In genomic region chr11:101296896-101297295, GRCh38 we compare ENCODE assay signal across 16 cellular contexts.
A peak's percentile ranks its signal among the peaks of the same experiment; 100 is the strongest.
DNase-seq lines count a peak whose midpoint lies in the region; ATAC-seq and TF ChIP-seq lines count a peak whose summit lies in the region.
"Had no signal": no experiment of that assay in that cellular context is flagged by ENCODE, and none has a peak within 500 bp of the region (broad histone marks: within the 10 kb centered on the region; RNA-seq: fewer than 3 reads in every experiment).

No MANE protein-coding gene starts in this region.

- peaks cover 5 to 6% of the 10 kb centered on the region in 2 experiments for H3K4me1 ChIP-seq in trophoblast cell (ENCODE audit: control insufficient read depth in 1 of 2, insufficient read depth in 2 of 2, low read length in 2 of 2)
- H3K4me1 ChIP-seq: A549, BE2C had no signal

- no peak overlapping the region for H2BK120ac ChIP-seq in trophoblast cell (ENCODE audit: insufficient read depth, low read length, poor library complexity)

- peaks cover 2% of the 10 kb centered on the region for H3K9me3 ChIP-seq in trophoblast cell (ENCODE audit: insufficient read depth, low read depth, low read length)
- H3K9me3 ChIP-seq: A549, BE2C had no signal

- ATAC-seq in HG02840 (IDR thresholded peaks at IDR 0.05; ENCODE audit: low FRiP score, unreplicated experiment): no peak
- ATAC-seq: A549 had no signal

- H3K14ac ChIP-seq in trophoblast cell (ENCODE audit: low read length): no peak overlapping the region

- no peaks in the 10 kb centered on the region for H3K27me3 ChIP-seq in trophoblast cell (ENCODE audit: insufficient read depth, low read length)
- H3K27me3 ChIP-seq: BE2C had no signal

- no peaks in the 10 kb centered on the region for H3K79me1 ChIP-seq in trophoblast cell (ENCODE audit: low read length)

- no peaks in the 10 kb centered on the region for H3K36me3 ChIP-seq in trophoblast cell (ENCODE audit: control insufficient read depth in 1 of 2, insufficient read depth in 2 of 2, low read length in 2 of 2)
- H3K36me3 ChIP-seq: BE2C had no signal

- H4K91ac ChIP-seq in trophoblast cell (ENCODE audit: low read depth, low read length): no peak overlapping the region

- no peak overlapping the region for H3K4ac ChIP-seq in trophoblast cell (ENCODE audit: low read depth, low read length)

- no peak overlapping the region for H2AK5ac ChIP-seq in trophoblast cell (ENCODE audit: low read length)

- peak overlapping the region; percentile 22 for H3K4me2 ChIP-seq in trophoblast cell (ENCODE audit: low read length)
- H3K4me2 ChIP-seq: A549 had no signal

- H3K79me2 ChIP-seq in trophoblast cell (ENCODE audit: control insufficient read depth, insufficient read depth, low read length, poor library complexity): no peaks in the 10 kb centered on the region

- no peak overlapping the region for H3K9ac ChIP-seq in trophoblast cell (ENCODE audit: low read length)

- peak; percentile 0 for DNase-seq in ELR (ENCODE audit: low read depth)
- DNase-seq in M059J (ENCODE audit: low read depth): peak; percentile 64
- peak; percentile 45 for DNase-seq in epithelial cell of esophagus (ENCODE audit: low read depth)
- peak; percentile 22 to 51 for DNase-seq in trophoblast cell
- DNase-seq in inferior parietal cortex (ENCODE audit: extremely low spot score): no peak
- DNase-seq in caudate nucleus (lab: John Stamatoyannopoulos, UW): no peak
- DNase-seq in occipital lobe (lab: John Stamatoyannopoulos, UW): no peak
- DNase-seq: BE2C; CD4-positive, alpha-beta memory T cell; DMS79; HCEC 1CT; HFFc6 had no signal

- H3K18ac ChIP-seq in trophoblast cell (ENCODE audit: low read length): no peak overlapping the region

- TF ChIP-seq CTCF in epithelial cell of esophagus (IDR thresholded peaks at IDR 0.05; ENCODE audit: insufficient read depth, low read depth, low read length, missing control alignments): no peak

- H3K27ac ChIP-seq in trophoblast cell (ENCODE audit: low read depth, low read length) (no peak overlapping the region), caudate nucleus (ENCODE audit: low read depth, low read length) (no peak overlapping the region)
- H3K27ac ChIP-seq: A549, C4-2B, HL-60 had no signal

- no peak overlapping the region for H3K23ac ChIP-seq in trophoblast cell (ENCODE audit: low read length)

- H2BK12ac ChIP-seq in trophoblast cell (ENCODE audit: low read length): no peak overlapping the region

- H4K8ac ChIP-seq in trophoblast cell (ENCODE audit: low read depth, low read length): no peak overlapping the region

- H2BK5ac ChIP-seq in trophoblast cell (ENCODE audit: low read depth, low read length, poor library complexity): no peak overlapping the region

- H3K4me3 ChIP-seq in epithelial cell of esophagus (ENCODE audit: low read length) (no peak overlapping the region), trophoblast cell (ENCODE audit: low read depth, low read length) (no peak overlapping the region)
- H3K4me3 ChIP-seq: A549 had no signal

- no peak overlapping the region for H2AFZ ChIP-seq in trophoblast cell (ENCODE audit: insufficient read depth, low read length, poor library complexity)

- H4K12ac ChIP-seq in trophoblast cell (ENCODE audit: low read depth, low read length): no peak overlapping the region

Comparison
In these comparisons a context has a peak if more than half of its experiments do, and no peak if none do; other contexts are left out.
1. DNase-seq: peak in ELR (single experiment), M059J (single experiment), epithelial cell of esophagus (single experiment) and trophoblast cell (2 of 2); none in inferior parietal cortex (single experiment), caudate nucleus (0 of 61) and occipital lobe (single experiment).